2 cellular contexts compared by ENCODE assay signal in genomic region chr6:100311707-100312266, GRCh38.
TF ChIP-seq lines count a peak whose summit lies in the region.

No MANE protein-coding gene starts in this region.

TF ChIP-seq in HCT116, 20 proteins besides CTCF, POLR2A, EP300 and RAD21:
- TF ChIP-seq, protein P1, sequence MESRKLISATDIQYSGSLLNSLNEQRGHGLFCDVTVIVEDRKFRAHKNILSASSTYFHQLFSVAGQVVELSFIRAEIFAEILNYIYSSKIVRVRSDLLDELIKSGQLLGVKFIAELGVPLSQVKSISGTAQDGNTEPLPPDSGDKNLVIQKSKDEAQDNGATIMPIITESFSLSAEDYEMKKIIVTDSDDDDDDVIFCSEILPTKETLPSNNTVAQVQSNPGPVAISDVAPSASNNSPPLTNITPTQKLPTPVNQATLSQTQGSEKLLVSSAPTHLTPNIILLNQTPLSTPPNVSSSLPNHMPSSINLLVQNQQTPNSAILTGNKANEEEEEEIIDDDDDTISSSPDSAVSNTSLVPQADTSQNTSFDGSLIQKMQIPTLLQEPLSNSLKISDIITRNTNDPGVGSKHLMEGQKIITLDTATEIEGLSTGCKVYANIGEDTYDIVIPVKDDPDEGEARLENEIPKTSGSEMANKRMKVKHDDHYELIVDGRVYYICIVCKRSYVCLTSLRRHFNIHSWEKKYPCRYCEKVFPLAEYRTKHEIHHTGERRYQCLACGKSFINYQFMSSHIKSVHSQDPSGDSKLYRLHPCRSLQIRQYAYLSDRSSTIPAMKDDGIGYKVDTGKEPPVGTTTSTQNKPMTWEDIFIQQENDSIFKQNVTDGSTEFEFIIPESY (IDR thresholded peaks at IDR 0.05; ENCODE audit: extremely low read depth, insufficient replicate concordance, low read length), result no peak
- TF ChIP-seq ELF1 (IDR thresholded peaks at IDR 0.05; ENCODE audit: borderline replicate concordance, low read depth) (no peak), EZH2 (IDR thresholded peaks at IDR 0.05) (no peak), ZNF274 (IDR thresholded peaks at IDR 0.05; ENCODE audit: low read depth, low read length) (no peak)

TF ChIP-seq in endothelial cell of umbilical vein, 7 proteins besides CTCF, POLR2A, EP300 and RAD21 (continued from another document):
- no peak for TF ChIP-seq GATA2 (IDR thresholded peaks at IDR 0.05; ENCODE audit: insufficient read depth, insufficient read length, low read depth, low read length)
- no peak for TF ChIP-seq EZH2 (IDR thresholded peaks at IDR 0.05; ENCODE audit: borderline replicate concordance, low read depth, low read length, severe bottlenecking)
- TF ChIP-seq FOS (IDR thresholded peaks at IDR 0.05; ENCODE audit: borderline replicate concordance, insufficient read depth, low read length), result no peak
- TF ChIP-seq, protein P2, sequence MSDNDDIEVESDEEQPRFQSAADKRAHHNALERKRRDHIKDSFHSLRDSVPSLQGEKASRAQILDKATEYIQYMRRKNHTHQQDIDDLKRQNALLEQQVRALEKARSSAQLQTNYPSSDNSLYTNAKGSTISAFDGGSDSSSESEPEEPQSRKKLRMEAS (IDR thresholded peaks at IDR 0.05; ENCODE audit: insufficient read depth, insufficient read length), result no peak
- TF ChIP-seq MYC (IDR thresholded peaks at IDR 0.05; ENCODE audit: low read depth, low read length), result no peak
